12 cellular contexts compared by ENCODE assay signal in genomic region chr9:129126789-129127618, GRCh38. TPM values are rescaled to one million over a fixed set of nuclear protein-coding genes. Genes with fewer than 3 reads are reported as not detected.
A peak's percentile ranks its signal among the peaks of the same experiment; 100 is the strongest.
DNase-seq lines count a peak whose midpoint lies in the region; FAIRE-seq and TF ChIP-seq lines count a peak whose summit lies in the region.
"Had no signal": no experiment of that assay in that cellular context is flagged by ENCODE, and none has a peak within 500 bp of the region (broad histone marks: within the 10 kb centered on the region; RNA-seq: fewer than 3 reads in every experiment).

No MANE protein-coding gene starts in this region.

- FAIRE-seq in D721Med (lab: Jason Lieb, UNC) (no peak), GM19239 (lab: Jason Lieb, UNC) (no peak)

- no peaks in the 10 kb centered on the region for H3K9me2 ChIP-seq in neural cell (ENCODE audit: insufficient read depth, low read length)

- no peak overlapping the region for H2AFZ ChIP-seq in neural cell (ENCODE audit: low read depth, low read length)

- no peaks in the 10 kb centered on the region for H3F3A ChIP-seq in neural cell (ENCODE audit: insufficient read depth, low read length, poor library complexity, severe bottlenecking)

- no peaks in the 10 kb centered on the region for H3K27me3 ChIP-seq in neural cell (ENCODE audit: insufficient read depth, low read depth, low read length)

- no peak overlapping the region for H3K4me3 ChIP-seq in neural cell (ENCODE audit: low read length)

- H3K4me2 ChIP-seq in neural cell (ENCODE audit: low read length) = no peak overlapping the region

- H3K9me3 ChIP-seq in neural cell (ENCODE audit: low read length) = no peaks in the 10 kb centered on the region

- peaks cover 5% of the 10 kb centered on the region for H3K36me3 ChIP-seq in neural cell (ENCODE audit: insufficient read depth, low read length)

- TF ChIP-seq CTCF in D721Med (IDR thresholded peaks at IDR 0.05; ENCODE audit: insufficient read depth, missing control alignments) (no peak), neural cell (IDR thresholded peaks at IDR 0.05; ENCODE audit: poor library complexity, severe bottlenecking) (no peak)

- peak overlapping the region; percentile 26 for H3K27ac ChIP-seq in neural cell (ENCODE audit: low read length)

- no peaks in the 10 kb centered on the region for H3K79me2 ChIP-seq in neural cell (replicated peaks; ENCODE audit: insufficient read depth, low read length)

- no peaks in the 10 kb centered on the region for H4K20me1 ChIP-seq in neural cell (ENCODE audit: insufficient read depth)

- no peak for TF ChIP-seq RAD21 in neural cell (conservative IDR thresholded peaks at IDR 0.05)

- H3K9ac ChIP-seq in neural cell (ENCODE audit: low read length) = peak overlapping the region; percentile 43

- no peak for TF ChIP-seq EP300 in neural cell (conservative IDR thresholded peaks at IDR 0.05; ENCODE audit: poor library complexity, severe bottlenecking)

- DNase-seq in D721Med (ENCODE audit: insufficient read length, low spot score) = peak; percentile 35
- peak; percentile 75 to 93 for DNase-seq in NCI-H524 (lab: John Stamatoyannopoulos, UW)
- peak; percentile 68 for DNase-seq in ecto neural progenitor cell (ENCODE audit: low spot score)
- DNase-seq in MV-4-11 (lab: John Stamatoyannopoulos, UW) = no peak
- DNase-seq in EL = no peak
- no peak for DNase-seq in NCI-H1694 (lab: John Stamatoyannopoulos, UW)
- DNase-seq in GM19239 (ENCODE audit: insufficient read length, low spot score) = no peak
- DNase-seq: activated effector memory CD4-positive, alpha-beta T cell treated with anti-CD3 and anti-CD28 coated beads, Interleukin-2, amount 50 U/mL, for 16 hours; kidney glomerular epithelial cell; NCI-H1105; occipital lobe had no signal

TF ChIP-seq in neural cell, 6 proteins besides CTCF, POLR2A, EP300 and RAD21:
- no peak for TF ChIP-seq SMC3 (conservative IDR thresholded peaks at IDR 0.05; ENCODE audit: poor library complexity)
- no peak for TF ChIP-seq POLR2AphosphoS5 (IDR thresholded peaks at IDR 0.05)
- no peak for TF ChIP-seq MXI1 (conservative IDR thresholded peaks at IDR 0.05; ENCODE audit: poor library complexity, severe bottlenecking)
- no peak for TF ChIP-seq EZH2 (IDR thresholded peaks at IDR 0.05; ENCODE audit: borderline replicate concordance, insufficient read depth, low read length, poor library complexity, severe bottlenecking)
- TF ChIP-seq TAF1 (IDR thresholded peaks at IDR 0.05; ENCODE audit: low read depth) = no peak
- no peak for TF ChIP-seq REST (IDR thresholded peaks at IDR 0.05; ENCODE audit: borderline replicate concordance)

RNA-seq across cellular contexts. Expression of gene PTPA, which starts 15.8 kb away (rescaled TPM):
- polyA plus RNA-seq in neural cell = 50.5 and 62.8 TPM in 2 replicates
- polyA minus RNA-seq in neural cell = 74.4 and 77.9 TPM in 2 replicates

RNA-seq across cellular contexts. Expression of gene CRAT, which starts 16.4 kb away (rescaled TPM):
- 14.3 and 21.2 TPM in 2 replicates for polyA plus RNA-seq in neural cell
- polyA minus RNA-seq in neural cell = 17.5 and 19.3 TPM in 2 replicates

RNA-seq across cellular contexts. Expression of gene DOLPP1, which starts 46.1 kb away (rescaled TPM):
- polyA plus RNA-seq in neural cell = 31.1 and 31.5 TPM in 2 replicates
- 20.6 and 26.1 TPM in 2 replicates for polyA minus RNA-seq in neural cell

RNA-seq across cellular contexts. Expression of gene IER5L, which starts 51.1 kb away (rescaled TPM):
- 20.8 and 30.5 TPM in 2 replicates for polyA plus RNA-seq in neural cell
- polyA minus RNA-seq in neural cell = 28.4 and 41.1 TPM in 2 replicates

Comparison
In these comparisons a context has a peak if more than half of its experiments do, and no peak if none do; other contexts are left out.
1. DNase-seq: peak in D721Med (single experiment), NCI-H524 (2 of 2) and ecto neural progenitor cell (single experiment); none in MV-4-11 (single experiment), EL (single experiment), NCI-H1694 (single experiment) and GM19239 (single experiment).